In the genomic region with DNA sequence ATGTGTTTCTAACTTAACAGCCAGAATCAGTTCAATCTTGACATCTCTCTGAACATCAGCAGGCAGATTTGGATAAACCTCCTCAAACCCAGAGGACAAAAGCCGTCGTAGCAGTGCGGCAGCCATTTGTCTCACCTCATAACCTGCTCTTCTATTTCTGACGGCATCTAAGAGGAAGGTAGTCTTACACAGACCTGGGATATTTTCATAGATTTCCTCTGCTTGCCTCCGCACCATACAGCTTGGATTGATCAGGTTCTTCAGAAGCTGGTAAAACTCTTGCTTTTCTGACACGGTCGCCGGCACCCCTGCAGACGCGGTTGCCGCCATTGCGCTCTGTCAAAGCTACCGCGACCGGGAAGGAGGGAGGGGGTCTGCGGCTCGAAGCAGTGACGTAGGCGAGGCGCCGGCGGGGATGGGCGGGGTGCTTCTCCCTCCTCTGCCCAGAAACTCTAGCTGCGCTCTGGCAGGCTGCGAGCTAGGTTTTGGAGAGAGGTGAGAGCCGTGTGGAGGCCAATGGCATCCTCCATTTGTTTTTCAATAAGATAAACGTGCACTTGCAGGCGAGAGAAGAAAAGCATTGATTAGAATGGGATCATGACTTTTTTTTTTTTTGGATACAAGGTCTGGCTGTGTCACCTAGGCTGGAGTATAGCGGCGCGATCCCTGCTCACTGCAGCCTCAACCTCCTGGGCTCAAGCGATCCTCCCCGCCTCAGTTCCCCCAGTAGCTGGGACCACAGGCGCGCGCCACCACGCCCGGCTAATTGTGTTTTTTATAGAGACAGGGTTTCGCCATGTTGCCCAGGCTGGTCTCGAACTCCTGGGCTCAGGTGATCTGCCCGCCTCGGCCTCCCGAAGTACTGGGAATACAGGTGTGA, we compare ENCODE assay signal across 8 cellular contexts. TPM values are rescaled to one million over a fixed set of nuclear protein-coding genes. Genes with fewer than 3 reads are reported as not detected.
DNase-seq lines count a peak whose midpoint lies in the region; ATAC-seq and TF ChIP-seq lines count a peak whose summit lies in the region.

A gene (minus strand): TSS at position 347 of the 880 bp plus-strand sequence. CDS start 17 bp downstream, at position 330.

- H3K4me3 ChIP-seq in SJCRH30 (peak within 1 kb of the TSS; percentile 83), neural progenitor cell (peak within 1 kb of the TSS; percentile 96)

- TF ChIP-seq CTCF in H9 (conservative IDR thresholded peaks at IDR 0.05): no peak
- TF ChIP-seq CTCF in foreskin keratinocyte (conservative IDR thresholded peaks at IDR 0.05): no peak
- TF ChIP-seq CTCF in neural progenitor cell (IDR thresholded peaks at IDR 0.05): no peak

- H3K27me3 Mint-ChIP-seq in H9 (ENCODE audit: low read depth) (no peaks in the 10 kb centered on the region), neural progenitor cell (ENCODE audit: insufficient read depth, low read depth) (peaks cover under 1% of the 10 kb centered on the region)

- peak within 1 kb of the TSS; percentile 98 to 100 (median 99) for H3K27ac Mint-ChIP-seq in H9
- peak within 1 kb of the TSS; percentile 97 for H3K27ac Mint-ChIP-seq in neural progenitor cell

- H3K36me3 ChIP-seq in SJCRH30 (peaks cover 6% of the 10 kb centered on the region; the same call in 1 of the 2 replicates), neural progenitor cell (peaks cover 14% of the 10 kb centered on the region)

- peak within 1 kb of the TSS; percentile 80 for H3K18ac ChIP-seq in H9 (ENCODE audit: insufficient read length, low read depth, low read length)

- H3K36me3 Mint-ChIP-seq in H9 (ENCODE audit: insufficient read depth in 1 of 3, low read depth in 3 of 3): peaks cover 30 to 37% (median 34%) of the 10 kb centered on the region in 3 experiments
- H3K36me3 Mint-ChIP-seq in neural progenitor cell: peaks cover 25% of the 10 kb centered on the region

- H3K4me1 ChIP-seq in H9 (ENCODE audit: insufficient read depth, low read length) (no peaks in the 10 kb centered on the region; the same call in 1 of the 2 replicates), SJCRH30 (peaks cover 5% of the 10 kb centered on the region; the same call in 1 of the 2 replicates), foreskin keratinocyte (peaks cover 3% of the 10 kb centered on the region), neural progenitor cell (peaks cover 22% of the 10 kb centered on the region)

- no peaks in the 10 kb centered on the region for H4K20me1 ChIP-seq in H9 (ENCODE audit: control insufficient read depth, insufficient read depth, insufficient read length)
- H4K20me1 ChIP-seq in neural progenitor cell (ENCODE audit: low read depth): peaks cover 12% of the 10 kb centered on the region

- H3K4me2 ChIP-seq in H9 (ENCODE audit: insufficient read depth, insufficient read length, low read length) (peak within 1 kb of the TSS; percentile 93), neural progenitor cell (peak within 1 kb of the TSS; percentile 94)

- no peak within 1 kb of the TSS for H4K5ac ChIP-seq in H9 (ENCODE audit: insufficient read length, low read depth, low read length)

- no peak within 1 kb of the TSS for H4K91ac ChIP-seq in H9 (ENCODE audit: insufficient read length, low read depth, low read length)

- no peak within 1 kb of the TSS for H3K56ac ChIP-seq in H9 (ENCODE audit: insufficient read length, low read depth, low read length)

- peaks cover 3% of the 10 kb centered on the region for H3K23me2 ChIP-seq in H9 (ENCODE audit: insufficient read length, low read depth, low read length, poor library complexity, severe bottlenecking)

- WGBS in H9 (ENCODE audit: extremely low coverage, insufficient read length, low lambda C conversion rate): no CpG with 5 or more reads among the region's 43 CpGs

- H3K9me3 Mint-ChIP-seq in H9 (peaks cover 0 to 5% of the 10 kb centered on the region in 2 experiments; a peak in 3 of 5 replicates), neural progenitor cell (no peaks in the 10 kb centered on the region)

- H2AFZ ChIP-seq in H9 (ENCODE audit: low read length): no peak within 1 kb of the TSS
- H2AFZ ChIP-seq in neural progenitor cell (replicated peaks): peak within 1 kb of the TSS; percentile 97

- H3K27me3 ChIP-seq in H9 (ENCODE audit: insufficient read depth, low read length) (no peaks in the 10 kb centered on the region), SJCRH30 (no peaks in the 10 kb centered on the region), foreskin keratinocyte (no peaks in the 10 kb centered on the region), neural progenitor cell (no peaks in the 10 kb centered on the region)

- peak; percentile 97 for ATAC-seq in foreskin keratinocyte

- H3K4ac ChIP-seq in H9 (ENCODE audit: low read depth, low read length): no peak within 1 kb of the TSS

- in situ Hi-C loops in G401 (cut with HindIII; ENCODE audit: low sequenced_read_pairs): no loop called here

- no peaks in the 10 kb centered on the region for H3F3A ChIP-seq in neural progenitor cell (ENCODE audit: low read depth)

- H3K9ac ChIP-seq in H9 (ENCODE audit: extremely low read depth, insufficient read length, low read length) (peak within 1 kb of the TSS; percentile 93), neural progenitor cell (peak within 1 kb of the TSS; percentile 95)

- H3K4me3 Mint-ChIP-seq in H9 (peak within 1 kb of the TSS; percentile 95 to 98), neural progenitor cell (peak within 1 kb of the TSS; percentile 96)

- no peak within 1 kb of the TSS for H2BK5ac ChIP-seq in H9 (ENCODE audit: insufficient read length, low read length)

- H3K79me2 ChIP-seq in H9 (ENCODE audit: insufficient read depth, low read length): peaks cover 23% of the 10 kb centered on the region
- peaks cover 49% of the 10 kb centered on the region for H3K79me2 ChIP-seq in neural progenitor cell (ENCODE audit: low read depth)

- peak within 1 kb of the TSS; percentile 85 for H4K8ac ChIP-seq in H9 (replicated peaks; ENCODE audit: insufficient read length, low read depth, low read length)

- H3K27ac ChIP-seq in H9 (ENCODE audit: insufficient read length, low read depth, low read length) (no peak within 1 kb of the TSS), SJCRH30 (peak within 1 kb of the TSS; percentile 73), foreskin keratinocyte (peak within 1 kb of the TSS; percentile 76), neural progenitor cell (peak within 1 kb of the TSS; percentile 42)

- H3K9me3 ChIP-seq in H9 (ENCODE audit: control insufficient read depth, low read depth, low read length) (no peaks in the 10 kb centered on the region), SJCRH30 (replicated peaks) (no peaks in the 10 kb centered on the region), neural progenitor cell (ENCODE audit: low read depth) (no peaks in the 10 kb centered on the region)

- H3K4me1 Mint-ChIP-seq in H9 (peaks cover 18 to 21% of the 10 kb centered on the region in 2 experiments), neural progenitor cell (peaks cover 34% of the 10 kb centered on the region)

- no peak within 1 kb of the TSS for H2BK12ac ChIP-seq in H9 (ENCODE audit: insufficient read length, low read depth, low read length)

- peaks cover 5% of the 10 kb centered on the region for H3K79me1 ChIP-seq in H9 (ENCODE audit: insufficient read depth, low read depth, low read length, poor library complexity, severe bottlenecking)

- H3K23ac ChIP-seq in H9 (ENCODE audit: insufficient read length, low read depth, low read length): no peak within 1 kb of the TSS

- no peak within 1 kb of the TSS for H2BK120ac ChIP-seq in H9 (ENCODE audit: low read depth, low read length, poor library complexity, severe bottlenecking)

- H3K14ac ChIP-seq in H9 (ENCODE audit: insufficient read depth, low read length): peak within 1 kb of the TSS; percentile 66; the same call in 1 of the 2 replicates

- H3T11ph ChIP-seq in H9 (ENCODE audit: low read length): peak within 1 kb of the TSS; percentile 67

- no peak within 1 kb of the TSS for H2BK20ac ChIP-seq in H9 (ENCODE audit: low read depth, low read length, poor library complexity, severe bottlenecking)

- H2BK15ac ChIP-seq in H9 (ENCODE audit: low read depth, low read length): no peak within 1 kb of the TSS

- no peak within 1 kb of the TSS for H2AK5ac ChIP-seq in H9 (ENCODE audit: insufficient read length, low read length)

- DNase-seq in G401 (ENCODE audit: low spot score) (peak; percentile 93), H9 (peak; percentile 92), M059J (ENCODE audit: low read depth) (peak; percentile 86), SJCRH30 (peak; percentile 86 to 88), foreskin keratinocyte (peak; percentile 39 to 74), neural progenitor cell (ENCODE audit: low spot score) (peak; percentile 94), stromal cell of bone marrow (ENCODE audit: low read depth) (peak; percentile 71)
- DNase-seq in activated naive CD4-positive, alpha-beta T cell (lab: John Stamatoyannopoulos, UW): peak; percentile 61 to 86 (median 78)

RNA-seq across cellular contexts. Expression of the gene that starts here (rescaled TPM):
- total RNA-seq in G401 (2014; rRNA removed; shearing (Covaris generic)): 4.4 and 12.6 TPM in 2 replicates
- total RNA-seq in H9 (2021) (19.0 and 19.1 TPM in 2 replicates), foreskin keratinocyte (12.9 and 14.6 TPM in 2 replicates), neural progenitor cell (ENCODE audit: low replicate concordance) (43.6 and 63.0 TPM in 2 replicates)
- total RNA-seq in M059J (2014; rRNA removed; shearing (Covaris generic)): 33.1 and 39.2 TPM in 2 replicates
- 23.4 and 25.2 TPM in 2 replicates for total RNA-seq in SJCRH30 (2014; rRNA removed; shearing (Covaris generic))
- 3.9 and 4.4 TPM in 2 replicates for polyA plus RNA-seq in foreskin keratinocyte
